ENCODE assay signal across 1 cellular context in genomic region chr2:42117923-42118758, GRCh38.
TF ChIP-seq lines count a peak whose summit lies in the region.

No MANE protein-coding gene starts in this region.

TF ChIP-seq in HepG2, 621 proteins besides CTCF, POLR2A, EP300 and RAD21 (continued from another document and continues in another):
- TF ChIP-seq ZNF512B (CRISPR knock-in tag; IDR thresholded peaks at IDR 0.05; ENCODE audit: borderline replicate concordance) (peak; percentile 90; the same call in 1 of the 2 replicates), TP53 (CRISPR knock-in tag; conservative IDR thresholded peaks at IDR 0.05) (0 out of 2 replicates have a peak, but pooled peaks have one; percentile 66), NKX3-1 (CRISPR knock-in tag; IDR thresholded peaks at IDR 0.05) (peak; percentile 79; the same call in 1 of the 2 replicates), ZNF124 (CRISPR knock-in tag; IDR thresholded peaks at IDR 0.05) (peak; percentile 52; the same call in 1 of the 2 replicates), NR2F2 (IDR thresholded peaks at IDR 0.05; ENCODE audit: borderline replicate concordance, low read depth) (peak; percentile 97), ZNF841 (CRISPR knock-in tag; IDR thresholded peaks at IDR 0.05; ENCODE audit: borderline replicate concordance) (no peak), ZNF784 (CRISPR knock-in tag; IDR thresholded peaks at IDR 0.05; ENCODE audit: borderline replicate concordance) (peak; percentile 42; the same call in 1 of the 2 replicates), KMT2A (CRISPR knock-in tag; IDR thresholded peaks at IDR 0.05) (peak; percentile 32; the same call in 1 of the 2 replicates), ZNF775 (CRISPR knock-in tag; IDR thresholded peaks at IDR 0.05; ENCODE audit: borderline replicate concordance) (no peak), BCL6 (CRISPR knock-in tag; IDR thresholded peaks at IDR 0.05) (peak; percentile 86), HOXA5 (CRISPR knock-in tag; IDR thresholded peaks at IDR 0.05) (peak; percentile 74), HMG20A (CRISPR knock-in tag; IDR thresholded peaks at IDR 0.05; ENCODE audit: borderline replicate concordance) (peak; percentile 81; the same call in 1 of the 2 replicates), SATB2 (CRISPR knock-in tag; IDR thresholded peaks at IDR 0.05) (peak; percentile 75), MAFK (conservative IDR thresholded peaks at IDR 0.05 in 1 of 2, IDR thresholded peaks at IDR 0.05 in 1 of 2; ENCODE audit: low read length in 2 of 2) (peak; percentile 29 to 46; a peak in 3 of 4 replicates), HOXD1 (CRISPR knock-in tag; IDR thresholded peaks at IDR 0.05) (0 out of 2 replicates have a peak, but pooled peaks have one; percentile 68), NFE2 (CRISPR knock-in tag; IDR thresholded peaks at IDR 0.05) (no peak), NFE2L2 (IDR thresholded peaks at IDR 0.05; ENCODE audit: low read length) (no peak), ZSCAN12 (CRISPR knock-in tag; IDR thresholded peaks at IDR 0.05) (0 out of 2 replicates have a peak, but pooled peaks have one; percentile 23), FOXA1 (IDR thresholded peaks at IDR 0.05) (no peak), FOXA1 (CRISPR knock-in tag; IDR thresholded peaks at IDR 0.05) (peak; percentile 85), RFXANK (CRISPR knock-in tag; IDR thresholded peaks at IDR 0.05) (no peak), CBX5 (CRISPR knock-in tag; IDR thresholded peaks at IDR 0.05; ENCODE audit: borderline replicate concordance) (no peak), ZNF710 (CRISPR knock-in tag; IDR thresholded peaks at IDR 0.05; ENCODE audit: borderline replicate concordance) (peak; percentile 92), SOX6 (IDR thresholded peaks at IDR 0.05) (no peak), SOX6 (CRISPR knock-in tag; IDR thresholded peaks at IDR 0.05) (peak; percentile 98), ZBED4 (CRISPR knock-in tag; IDR thresholded peaks at IDR 0.05; ENCODE audit: borderline replicate concordance) (peak; percentile 62), IRX3 (CRISPR knock-in tag; IDR thresholded peaks at IDR 0.05; ENCODE audit: borderline replicate concordance, low read depth) (no peak), NAIF1 (CRISPR knock-in tag; IDR thresholded peaks at IDR 0.05; ENCODE audit: borderline replicate concordance) (peak; percentile 71; the same call in 1 of the 2 replicates), HOMEZ (CRISPR knock-in tag; IDR thresholded peaks at IDR 0.05; ENCODE audit: low read depth) (peak; percentile 86), MXD4 (CRISPR knock-in tag; IDR thresholded peaks at IDR 0.05) (0 out of 2 replicates have a peak, but pooled peaks have one; percentile 27), MED8 (CRISPR knock-in tag; IDR thresholded peaks at IDR 0.05; ENCODE audit: insufficient replicate concordance) (peak; percentile 96), FOXK1 (CRISPR knock-in tag; IDR thresholded peaks at IDR 0.05; ENCODE audit: borderline replicate concordance, low read depth) (peak; percentile 67; the same call in 1 of the 2 replicates), FOXJ3 (CRISPR knock-in tag; IDR thresholded peaks at IDR 0.05; ENCODE audit: borderline replicate concordance) (peak; percentile 96), NFATC3 (CRISPR knock-in tag; IDR thresholded peaks at IDR 0.05) (no peak), KDM1A (CRISPR knock-in tag; IDR thresholded peaks at IDR 0.05) (peak; percentile 84), ZNF10 (CRISPR knock-in tag; IDR thresholded peaks at IDR 0.05; ENCODE audit: borderline replicate concordance, low read depth) (no peak), ZNF644 (CRISPR knock-in tag; IDR thresholded peaks at IDR 0.05; ENCODE audit: low read depth) (0 out of 2 replicates have a peak, but pooled peaks have one; percentile 62), ADNP (CRISPR knock-in tag; IDR thresholded peaks at IDR 0.05) (no peak), JUN (CRISPR knock-in tag; IDR thresholded peaks at IDR 0.05) (peak; percentile 63; the same call in 1 of the 2 replicates), SP5 (CRISPR knock-in tag; IDR thresholded peaks at IDR 0.05; ENCODE audit: borderline replicate concordance, low read depth) (peak; percentile 70; the same call in 1 of the 2 replicates), HNRNPK (IDR thresholded peaks at IDR 0.05; ENCODE audit: low read depth, low read length, poor library complexity, severe bottlenecking) (no peak)
- TF ChIP-seq, protein P1, sequence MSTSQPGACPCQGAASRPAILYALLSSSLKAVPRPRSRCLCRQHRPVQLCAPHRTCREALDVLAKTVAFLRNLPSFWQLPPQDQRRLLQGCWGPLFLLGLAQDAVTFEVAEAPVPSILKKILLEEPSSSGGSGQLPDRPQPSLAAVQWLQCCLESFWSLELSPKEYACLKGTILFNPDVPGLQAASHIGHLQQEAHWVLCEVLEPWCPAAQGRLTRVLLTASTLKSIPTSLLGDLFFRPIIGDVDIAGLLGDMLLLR (CRISPR knock-in tag; IDR thresholded peaks at IDR 0.05): no peak
- TF ChIP-seq, protein P2, sequence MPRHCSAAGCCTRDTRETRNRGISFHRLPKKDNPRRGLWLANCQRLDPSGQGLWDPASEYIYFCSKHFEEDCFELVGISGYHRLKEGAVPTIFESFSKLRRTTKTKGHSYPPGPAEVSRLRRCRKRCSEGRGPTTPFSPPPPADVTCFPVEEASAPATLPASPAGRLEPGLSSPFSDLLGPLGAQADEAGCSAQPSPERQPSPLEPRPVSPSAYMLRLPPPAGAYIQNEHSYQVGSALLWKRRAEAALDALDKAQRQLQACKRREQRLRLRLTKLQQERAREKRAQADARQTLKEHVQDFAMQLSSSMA (CRISPR knock-in tag; IDR thresholded peaks at IDR 0.05): no peak
- TF ChIP-seq, protein P3, sequence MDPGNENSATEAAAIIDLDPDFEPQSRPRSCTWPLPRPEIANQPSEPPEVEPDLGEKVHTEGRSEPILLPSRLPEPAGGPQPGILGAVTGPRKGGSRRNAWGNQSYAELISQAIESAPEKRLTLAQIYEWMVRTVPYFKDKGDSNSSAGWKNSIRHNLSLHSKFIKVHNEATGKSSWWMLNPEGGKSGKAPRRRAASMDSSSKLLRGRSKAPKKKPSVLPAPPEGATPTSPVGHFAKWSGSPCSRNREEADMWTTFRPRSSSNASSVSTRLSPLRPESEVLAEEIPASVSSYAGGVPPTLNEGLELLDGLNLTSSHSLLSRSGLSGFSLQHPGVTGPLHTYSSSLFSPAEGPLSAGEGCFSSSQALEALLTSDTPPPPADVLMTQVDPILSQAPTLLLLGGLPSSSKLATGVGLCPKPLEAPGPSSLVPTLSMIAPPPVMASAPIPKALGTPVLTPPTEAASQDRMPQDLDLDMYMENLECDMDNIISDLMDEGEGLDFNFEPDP (CRISPR knock-in tag; conservative IDR thresholded peaks at IDR 0.05): peak; percentile 91; the same call in 1 of the 2 replicates
- TF ChIP-seq, protein P4, sequence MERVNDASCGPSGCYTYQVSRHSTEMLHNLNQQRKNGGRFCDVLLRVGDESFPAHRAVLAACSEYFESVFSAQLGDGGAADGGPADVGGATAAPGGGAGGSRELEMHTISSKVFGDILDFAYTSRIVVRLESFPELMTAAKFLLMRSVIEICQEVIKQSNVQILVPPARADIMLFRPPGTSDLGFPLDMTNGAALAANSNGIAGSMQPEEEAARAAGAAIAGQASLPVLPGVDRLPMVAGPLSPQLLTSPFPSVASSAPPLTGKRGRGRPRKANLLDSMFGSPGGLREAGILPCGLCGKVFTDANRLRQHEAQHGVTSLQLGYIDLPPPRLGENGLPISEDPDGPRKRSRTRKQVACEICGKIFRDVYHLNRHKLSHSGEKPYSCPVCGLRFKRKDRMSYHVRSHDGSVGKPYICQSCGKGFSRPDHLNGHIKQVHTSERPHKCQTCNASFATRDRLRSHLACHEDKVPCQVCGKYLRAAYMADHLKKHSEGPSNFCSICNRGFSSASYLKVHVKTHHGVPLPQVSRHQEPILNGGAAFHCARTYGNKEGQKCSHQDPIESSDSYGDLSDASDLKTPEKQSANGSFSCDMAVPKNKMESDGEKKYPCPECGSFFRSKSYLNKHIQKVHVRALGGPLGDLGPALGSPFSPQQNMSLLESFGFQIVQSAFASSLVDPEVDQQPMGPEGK (CRISPR knock-in tag; IDR thresholded peaks at IDR 0.05): peak; percentile 84
- TF ChIP-seq, protein P5, sequence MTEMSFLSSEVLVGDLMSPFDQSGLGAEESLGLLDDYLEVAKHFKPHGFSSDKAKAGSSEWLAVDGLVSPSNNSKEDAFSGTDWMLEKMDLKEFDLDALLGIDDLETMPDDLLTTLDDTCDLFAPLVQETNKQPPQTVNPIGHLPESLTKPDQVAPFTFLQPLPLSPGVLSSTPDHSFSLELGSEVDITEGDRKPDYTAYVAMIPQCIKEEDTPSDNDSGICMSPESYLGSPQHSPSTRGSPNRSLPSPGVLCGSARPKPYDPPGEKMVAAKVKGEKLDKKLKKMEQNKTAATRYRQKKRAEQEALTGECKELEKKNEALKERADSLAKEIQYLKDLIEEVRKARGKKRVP (CRISPR knock-in tag; IDR thresholded peaks at IDR 0.05): peak in 1 of 2 experiments; percentile 51; a peak in 1 of 4 replicates
